ENCODE assay signal across 1 cellular context in genomic region chr16:8928467-8928957, GRCh38.
TF ChIP-seq lines count a peak whose summit lies in the region.

No MANE protein-coding gene starts in this region.

TF ChIP-seq in K562, 482 proteins besides CTCF, POLR2A, EP300 and RAD21 (continued from another document):
- TF ChIP-seq CHD7 (IDR thresholded peaks at IDR 0.05; ENCODE audit: low read depth, low read length) (no peak), ZZZ3 (IDR thresholded peaks at IDR 0.05) (no peak), EGR1 (conservative IDR thresholded peaks at IDR 0.05) (peak; percentile 14; the same call in 1 of the 2 replicates)
